ENCODE assay signal across 1 cellular context in genomic region chr7:151091431-151091830, GRCh38.
TF ChIP-seq lines count a peak whose summit lies in the region.

No MANE protein-coding gene starts in this region.

TF ChIP-seq in HepG2, 621 proteins besides CTCF, POLR2A, EP300 and RAD21:
- TF ChIP-seq IRX3 (CRISPR knock-in tag; IDR thresholded peaks at IDR 0.05; ENCODE audit: borderline replicate concordance, low read depth) (no peak), ZNF468 (CRISPR knock-in tag; IDR thresholded peaks at IDR 0.05) (no peak), ARID4A (CRISPR knock-in tag; IDR thresholded peaks at IDR 0.05; ENCODE audit: borderline replicate concordance) (peak; percentile 40; the same call in 1 of the 2 replicates), ZMYM4 (CRISPR knock-in tag; IDR thresholded peaks at IDR 0.05) (no peak), ATRX (CRISPR knock-in tag; IDR thresholded peaks at IDR 0.05; ENCODE audit: borderline replicate concordance) (no peak), NFAT5 (CRISPR knock-in tag; IDR thresholded peaks at IDR 0.05) (no peak), MEF2D (CRISPR knock-in tag; IDR thresholded peaks at IDR 0.05) (no peak), SALL1 (CRISPR knock-in tag; IDR thresholded peaks at IDR 0.05) (0 out of 2 replicates have a peak, but pooled peaks have one; percentile 22), SMAD9 (CRISPR knock-in tag; IDR thresholded peaks at IDR 0.05) (no peak), YEATS4 (CRISPR knock-in tag; IDR thresholded peaks at IDR 0.05; ENCODE audit: borderline replicate concordance) (no peak)
